In the genomic region with DNA sequence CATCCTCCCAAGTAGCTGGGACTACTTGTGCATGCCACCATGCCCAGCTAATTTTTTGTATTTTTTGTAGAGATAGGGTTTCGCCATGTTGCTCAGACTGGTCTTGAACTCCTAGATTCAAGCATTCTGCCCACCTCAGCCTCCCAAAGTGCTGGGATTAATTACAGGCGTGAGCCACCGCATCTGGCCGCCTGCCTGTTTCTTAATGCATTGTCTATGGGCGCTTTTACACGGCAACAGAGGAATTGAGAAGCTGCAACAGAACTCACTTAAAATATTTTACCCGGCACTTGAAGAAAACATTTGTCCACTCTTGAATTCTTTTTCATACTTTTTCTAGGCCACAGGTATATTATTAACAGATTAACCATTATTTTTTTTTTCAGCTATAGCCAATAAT, we compare ENCODE assay signal across 19 cellular contexts. TPM values are rescaled to one million over a fixed set of nuclear protein-coding genes. Genes with fewer than 3 reads are reported as not detected.
DNase-seq lines count a peak whose midpoint lies in the region; ATAC-seq, FAIRE-seq and TF ChIP-seq lines count a peak whose summit lies in the region.
"Had no signal": no experiment of that assay in that cellular context is flagged by ENCODE, and none has a peak within 500 bp of the region (broad histone marks: within the 10 kb centered on the region; RNA-seq: fewer than 3 reads in every experiment).

No MANE protein-coding gene starts in this region.

- H3K9me3 Mint-ChIP-seq in CD4-positive, CD25-positive, alpha-beta regulatory T cell = no peaks in the 10 kb centered on the region
- H3K9me3 Mint-ChIP-seq: activated naive CD4-positive, alpha-beta T cell treated with anti-CD3 and anti-CD28 coated beads, Interleukin-2, amount 50 U/mL, for 24 hours had no signal

- no peak for TF ChIP-seq RAD21 in GM12878 (IDR thresholded peaks at IDR 0.05; ENCODE audit: insufficient read depth, low read depth, low read length)

- H3K4me2 ChIP-seq in GM12878 (ENCODE audit: control insufficient read depth, insufficient read depth) = peak overlapping the region; percentile 56

- no peaks in the 10 kb centered on the region for H3K36me3 Mint-ChIP-seq in CD4-positive, CD25-positive, alpha-beta regulatory T cell
- H3K36me3 Mint-ChIP-seq: activated naive CD4-positive, alpha-beta T cell treated with anti-CD3 and anti-CD28 coated beads, Interleukin-2, amount 50 U/mL, for 24 hours; brain had no signal

- H3K9ac ChIP-seq in GM12878 (ENCODE audit: control insufficient read depth, insufficient read depth, low read length) = peak overlapping the region; percentile 43; the same call in 1 of the 2 replicates

- no peak for ATAC-seq in CD4-positive, CD25-positive, alpha-beta regulatory T cell (ENCODE audit: low read depth in 2 of 2)
- ATAC-seq in GM12878 (no peak), GM21515 (IDR thresholded peaks at IDR 0.05; ENCODE audit: unreplicated experiment) (no peak)

- 88% methylated on average over 7 of the region's 7 CpGs for WGBS in GM12878 (ENCODE audit: insufficient coverage, insufficient replicate concordance, low lambda C conversion rate, missing lambda C conversion rate)

- CTCF ChIA-PET in GM12878 (lab: Yijun Ruan, JAX) = interaction anchor here (0.6 to 1.7 kb wide), 4 partner anchors 9 to 1611 kb away, joined by 3 to 10 read pairs (median 4); a partner anchor contains a TSS

- no peaks in the 10 kb centered on the region for H3K4me1 ChIP-seq in CD4-positive, CD25-positive, alpha-beta regulatory T cell (ENCODE audit: control insufficient read depth, insufficient read depth, low read length, poor library complexity, severe bottlenecking)
- H3K4me1 ChIP-seq in GM12878 (ENCODE audit: control insufficient read depth, insufficient read depth, low read length) = peaks cover 37% of the 10 kb centered on the region

- H3K9me3 ChIP-seq in CD4-positive, CD25-positive, alpha-beta regulatory T cell (ENCODE audit: control insufficient read depth in 2 of 2, low read length in 2 of 2) = no peaks in the 10 kb centered on the region
- H3K9me3 ChIP-seq in GM12878 (replicated peaks; ENCODE audit: control insufficient read depth, insufficient read depth, low read length) = no peaks in the 10 kb centered on the region

- no peaks in the 10 kb centered on the region for H3K27me3 Mint-ChIP-seq in CD4-positive, CD25-positive, alpha-beta regulatory T cell
- H3K27me3 Mint-ChIP-seq: activated naive CD4-positive, alpha-beta T cell treated with anti-CD3 and anti-CD28 coated beads, Interleukin-2, amount 50 U/mL, for 24 hours had no signal

- no peak overlapping the region for H3K27ac ChIP-seq in CD4-positive, CD25-positive, alpha-beta regulatory T cell (ENCODE audit: insufficient read depth, low read length, poor library complexity, severe bottlenecking)
- H3K27ac ChIP-seq in GM12878 (ENCODE audit: control insufficient read depth, insufficient read depth) = peak overlapping the region; percentile 88

- POLR2A ChIA-PET in GM12878 (lab: Charles Lee) = interaction anchor here (0.7 to 2.3 kb wide), 4 partner anchors 9 to 111 kb away, joined by 4 to 13 read pairs (median 7); a partner anchor contains a TSS

- no TSS peak for BruUV-seq in GM12878 (replicated peaks; lab: Mats Ljungman, UMichigan)

- DNase-seq in ACHN (peak; percentile 14), NCI-H69 (lab: John Stamatoyannopoulos, UW) (peak; percentile 34), GM12878 (ENCODE audit: low read depth, low spot score) (no peak), NOMO-1 treated with dmso at 0.1 percent for 144 hours (lab: John Stamatoyannopoulos, UW; ENCODE audit: unreplicated experiment) (no peak), NCI-H2196 treated with DMSO at 0.1 percent for 48 hours (lab: John Stamatoyannopoulos, UW; ENCODE audit: unreplicated experiment) (no peak), SHP77 (lab: John Stamatoyannopoulos, UW) (no peak)
- no peak for DNase-seq in CD4-positive, CD25-positive, alpha-beta regulatory T cell
- DNase-seq: C1 segment of cervical spinal cord, NCI-H1436, posterior cingulate gyrus, small intestine, SW 1271, trophoblast cell had no signal

- TF ChIP-seq CTCF in GM12878 (IDR thresholded peaks at IDR 0.05 in 2 of 3, conservative IDR thresholded peaks at IDR 0.05 in 1 of 3; ENCODE audit: control insufficient read depth in 2 of 3, extremely low read depth in 1 of 3, insufficient read depth in 1 of 3, low read depth in 3 of 3, low read length in 3 of 3) = no peak

- H4K20me1 ChIP-seq in GM12878 (ENCODE audit: control insufficient read depth, insufficient read depth) = no peaks in the 10 kb centered on the region

- no peak overlapping the region for H3K4me3 ChIP-seq in CD4-positive, CD25-positive, alpha-beta regulatory T cell (ENCODE audit: low read depth, low read length)
- peak overlapping the region; percentile 53 for H3K4me3 ChIP-seq in GM12878
- H3K4me3 ChIP-seq: lung had no signal

- peak overlapping the region; percentile 55 for H2AFZ ChIP-seq in GM12878 (ENCODE audit: control insufficient read depth, low read depth, low read length)

- FAIRE-seq in GM12878 (lab: Jason Lieb, UNC) = no peak
- FAIRE-seq: small intestine had no signal

- intact Hi-C loops in GM12878 (cut with micrococcal nuclease; ENCODE audit: unreplicated experiment) = loop anchor here (5.0 kb wide), 1 partner anchor 110 kb away; no protein-coding TSS in a partner anchor

- SMC1A ChIA-PET in GM12878 (lab: Charles Lee; ENCODE audit: uncharacterized antibody, unreplicated experiment) = interaction anchor here (0.9 to 4.1 kb wide), 5 partner anchors 10 to 53 kb away, joined by 3 to 37 read pairs (median 3); a partner anchor contains a TSS

- RAD21 ChIA-PET in GM12878 (lab: Charles Lee; ENCODE audit: unreplicated experiment) = interaction anchor here (0.7 to 1.2 kb wide), 3 partner anchors 9 to 53 kb away, joined by 4 to 5 read pairs (median 4); a partner anchor contains a TSS

- no peaks in the 10 kb centered on the region for H3K27me3 ChIP-seq in CD4-positive, CD25-positive, alpha-beta regulatory T cell (ENCODE audit: control insufficient read depth, insufficient read depth, low read length)
- H3K27me3 ChIP-seq in GM12878 (replicated peaks in 1 of 2; ENCODE audit: control insufficient read depth in 2 of 2, insufficient read depth in 2 of 2, low read length in 1 of 2) = no peaks in the 10 kb centered on the region

- in situ Hi-C loops in ACHN (cut with HindIII; ENCODE audit: low pct_ligation_motif_present, low pct_unique_long_range_greater_than_20kb, low sequenced_read_pairs) = no loop called here
- in situ Hi-C loops in GM12878 (cut with MboI) = no loop called here

- H3K4me1 Mint-ChIP-seq in CD4-positive, CD25-positive, alpha-beta regulatory T cell = peaks cover 2 to 14% (median 7%) of the 10 kb centered on the region in 4 donors
- H3K4me1 Mint-ChIP-seq: activated naive CD4-positive, alpha-beta T cell treated with anti-CD3 and anti-CD28 coated beads, Interleukin-2, amount 50 U/mL, for 24 hours; brain had no signal

- H3K36me3 ChIP-seq in CD4-positive, CD25-positive, alpha-beta regulatory T cell (ENCODE audit: control insufficient read depth, insufficient read depth, low read length) = no peaks in the 10 kb centered on the region
- H3K36me3 ChIP-seq in GM12878 (ENCODE audit: control insufficient read depth in 2 of 2, insufficient read depth in 2 of 2, low read length in 1 of 2) = no peaks in the 10 kb centered on the region

- H3K4me3 Mint-ChIP-seq in CD4-positive, CD25-positive, alpha-beta regulatory T cell = peak overlapping the region in 1 of 4 donors; percentile 32
- H3K4me3 Mint-ChIP-seq: activated naive CD4-positive, alpha-beta T cell treated with anti-CD3 and anti-CD28 coated beads, Interleukin-2, amount 50 U/mL, for 24 hours; brain had no signal

- H3K79me2 ChIP-seq in GM12878 (ENCODE audit: control insufficient read depth, insufficient read depth, low read length) = no peaks in the 10 kb centered on the region

- TF ChIP-seq EP300 in GM12878 (IDR thresholded peaks at IDR 0.05; ENCODE audit: borderline replicate concordance in 1 of 2, control insufficient read depth in 1 of 2, low read depth in 2 of 2, low read length in 2 of 2) = no peak

- TF ChIP-seq POLR2A in GM12878 (IDR thresholded peaks at IDR 0.05; ENCODE audit: low read depth, low read length) = no peak

- H3K27ac Mint-ChIP-seq in CD4-positive, CD25-positive, alpha-beta regulatory T cell = peak overlapping the region in 2 of 3 donors; percentile 21 to 51
- H3K27ac Mint-ChIP-seq: activated naive CD4-positive, alpha-beta T cell treated with anti-CD3 and anti-CD28 coated beads, Interleukin-2, amount 50 U/mL, for 24 hours; brain had no signal

RNA-seq across cellular contexts. Expression of a gene that starts 9.0 kb away (rescaled TPM):
- total RNA-seq in CD4-positive, CD25-positive, alpha-beta regulatory T cell = 14.8 TPM
- 10 to 100 TPM; 29.0 to 33.5 (median 31.6) TPM for polyA plus RNA-seq in CD4-positive, CD25-positive, alpha-beta regulatory T cell
- 8.6 and 13.2 TPM in 2 replicates for total RNA-seq in GM12878 (2013; cell fraction: nucleolus; rRNA removed)
- total RNA-seq in GM12878 (2014; rRNA removed) (38.0 and 43.8 TPM in 2 replicates), GM12878 (2014; rRNA removed; fragmentation: Illumina TruSeq; extraction: Trizol) (52.1 and 53.0 TPM in 2 replicates), GM12878 (2021) (30.5 and 33.4 TPM in 2 replicates)
- 18.6 TPM for polyA plus RNA-seq in GM12878 (2011; ENCODE audit: low read depth)
- polyA plus RNA-seq in GM12878 (2011; rRNA removed) (57.8 and 87.4 TPM in 2 replicates), GM12878 (2014; fragmentation: Illumina TruSeq; extraction: Trizol) (52.2 and 70.3 TPM in 2 replicates), GM12878 (2014; fragmentation: Nextera tagmentation; extraction: Ambion mirVana) (10 to 100 TPM; 52.2 to 55.2 TPM), GM12878 (2014; rRNA removed) (23.6 and 33.7 TPM in 2 replicates), GM12878 (2016; fragmentation: Nextera tagmentation; extraction: Ambion mirVana) (10 to 100 TPM; 53.4 to 53.9 TPM)
- polyA plus RNA-seq in GM12878 (2011; cell fraction: cytosol; rRNA removed) = 15.4 and 20.0 TPM in 2 replicates
- 5.6 and 7.0 TPM in 2 replicates for polyA plus RNA-seq in GM12878 (2011; cell fraction: nucleus; rRNA removed)
- polyA plus RNA-seq in GM12878 (2012) = 25.1 and 34.2 TPM in 2 replicates
- polyA minus RNA-seq in GM12878 (2011; rRNA and poly(A)+ RNA removed) = 19.6 and 49.7 TPM in 2 replicates
- 9.8 and 10.8 TPM in 2 replicates for polyA minus RNA-seq in GM12878 (2011; cell fraction: cytosol; rRNA and poly(A)+ RNA removed)
- 1.2 and 3.8 TPM in 2 replicates for polyA minus RNA-seq in GM12878 (2011; cell fraction: nucleus; rRNA and poly(A)+ RNA removed)

RNA-seq across cellular contexts. Expression of a gene that starts 40.6 kb away (rescaled TPM):
- not detected for total RNA-seq in CD4-positive, CD25-positive, alpha-beta regulatory T cell
- polyA plus RNA-seq in CD4-positive, CD25-positive, alpha-beta regulatory T cell = under 1 TPM; 0.15 to 0.67 (median 0.43) TPM
- total RNA-seq in GM12878 (2013; cell fraction: nucleolus; rRNA removed) = not detected in 2 replicates
- total RNA-seq in GM12878 (2014; rRNA removed) (under 0.01 and 0.06 TPM in 2 replicates), GM12878 (2014; rRNA removed; fragmentation: Illumina TruSeq; extraction: Trizol) (0.05 and 0.13 TPM in 2 replicates), GM12878 (2021) (0.41 and 0.58 TPM in 2 replicates)
- 0.18 TPM for polyA plus RNA-seq in GM12878 (2011; ENCODE audit: low read depth)
- polyA plus RNA-seq in GM12878 (2011; rRNA removed) (not detected in 2 replicates), GM12878 (2014; fragmentation: Illumina TruSeq; extraction: Trizol) (0.01 TPM in 1 of 2 replicates, not detected in the other), GM12878 (2014; fragmentation: Nextera tagmentation; extraction: Ambion mirVana) (under 1 TPM; 0.05 to 0.40 TPM), GM12878 (2014; rRNA removed) (0.01 TPM in 1 of 2 replicates, not detected in the other), GM12878 (2016; fragmentation: Nextera tagmentation; extraction: Ambion mirVana) (1 to 10 TPM in 1 of 2 experiments, under 1 TPM in 1; 0.88 to 1.9 TPM)
- not detected in 2 replicates for polyA plus RNA-seq in GM12878 (2011; cell fraction: cytosol; rRNA removed)
- polyA plus RNA-seq in GM12878 (2011; cell fraction: nucleus; rRNA removed) = not detected in 2 replicates
- 0.31 and 0.85 TPM in 2 replicates for polyA plus RNA-seq in GM12878 (2012)
- not detected in 2 replicates for polyA minus RNA-seq in GM12878 (2011; rRNA and poly(A)+ RNA removed)
- not detected in 2 replicates for polyA minus RNA-seq in GM12878 (2011; cell fraction: cytosol; rRNA and poly(A)+ RNA removed)
- not detected in 2 replicates for polyA minus RNA-seq in GM12878 (2011; cell fraction: nucleus; rRNA and poly(A)+ RNA removed)
- total RNA-seq: dermis microvascular lymphatic vessel endothelial cell, RPMI7951 had no signal

RNA-seq across cellular contexts. Expression of a gene that starts 52.0 kb away (rescaled TPM):
- total RNA-seq in CD4-positive, CD25-positive, alpha-beta regulatory T cell = 103 TPM
- 1 to 10 TPM; 6.9 to 8.9 (median 8.3) TPM for polyA plus RNA-seq in CD4-positive, CD25-positive, alpha-beta regulatory T cell
- total RNA-seq in GM12878 (2013; cell fraction: nucleolus; rRNA removed) = 142 and 148 TPM in 2 replicates
- total RNA-seq in GM12878 (2014; rRNA removed) = 18.9 and 21.8 TPM in 2 replicates
- 12.1 and 12.2 TPM in 2 replicates for total RNA-seq in GM12878 (2014; rRNA removed; fragmentation: Illumina TruSeq; extraction: Trizol)
- total RNA-seq in GM12878 (2021) = 41.7 and 44.6 TPM in 2 replicates
- 20.3 TPM for polyA plus RNA-seq in GM12878 (2011; ENCODE audit: low read depth)
- polyA plus RNA-seq in GM12878 (2011; rRNA removed) = 15.3 and 27.5 TPM in 2 replicates
- polyA plus RNA-seq in GM12878 (2011; cell fraction: cytosol; rRNA removed) = 26.7 and 30.6 TPM in 2 replicates
- 92.6 and 98.5 TPM in 2 replicates for polyA plus RNA-seq in GM12878 (2011; cell fraction: nucleus; rRNA removed)
- 27.1 and 43.7 TPM in 2 replicates for polyA plus RNA-seq in GM12878 (2012)
- 19.1 and 21.7 TPM in 2 replicates for polyA plus RNA-seq in GM12878 (2014; fragmentation: Illumina TruSeq; extraction: Trizol)
- 1 to 10 TPM; 3.2 to 4.8 TPM for polyA plus RNA-seq in GM12878 (2014; fragmentation: Nextera tagmentation; extraction: Ambion mirVana)
- polyA plus RNA-seq in GM12878 (2014; rRNA removed) = 16.9 and 20.6 TPM in 2 replicates
- polyA plus RNA-seq in GM12878 (2016; fragmentation: Nextera tagmentation; extraction: Ambion mirVana) = 10 to 100 TPM in 1 of 2 experiments, 1 to 10 TPM in 1; 4.0 to 10.1 TPM
- polyA minus RNA-seq in GM12878 (2011; rRNA and poly(A)+ RNA removed) = 84.9 and 110 TPM in 2 replicates
- 20.8 and 28.8 TPM in 2 replicates for polyA minus RNA-seq in GM12878 (2011; cell fraction: cytosol; rRNA and poly(A)+ RNA removed)
- polyA minus RNA-seq in GM12878 (2011; cell fraction: nucleus; rRNA and poly(A)+ RNA removed) = 39.2 and 69.1 TPM in 2 replicates

Comparison
In these comparisons a context has a peak if more than half of its experiments do, and no peak if none do; other contexts are left out.
1. DNase-seq: peak in ACHN (single experiment) and NCI-H69 (single experiment); none in CD4-positive, CD25-positive, alpha-beta regulatory T cell (0 of 3), GM12878 (single experiment), NOMO-1 treated with dmso at 0.1 percent for 144 hours (single experiment), NCI-H2196 treated with DMSO at 0.1 percent for 48 hours (single experiment) and SHP77 (0 of 2).